ENCODE assay signal across 4 cellular contexts in genomic region chr15:20259559-20260190, GRCh38.
DNase-seq lines count a peak whose midpoint lies in the region; ATAC-seq, FAIRE-seq and TF ChIP-seq lines count a peak whose summit lies in the region.
"Not testable (repeated sequence)": the region's sequence is repeated elsewhere in the genome, so short reads cannot be mapped to it uniquely, and the experiment has no call there.

No MANE protein-coding gene starts in this region.

- H3K27me3 ChIP-seq in left ventricle myocardium inferior (ENCODE audit: low read depth), result peaks cover 32% of the 10 kb centered on the region

- H3K36me3 Mint-ChIP-seq in chondrocyte (ENCODE audit: low read depth); natural killer cell treated with Interleukin-12 subunit alpha and Interleukin-12 subunit beta and Interleukin-15 and Interleukin-18, amount 100 ng/mL, for 72 hours: not testable (repeated sequence)

- H3K4me3 ChIP-seq in left ventricle myocardium inferior; kidney (ENCODE audit: low read length in 2 of 2): not testable (repeated sequence)

- DNase-seq in chondrocyte (ENCODE audit: low spot score) (peak; percentile 84), left ventricle myocardium inferior (peak; percentile 7), kidney (peak; percentile 54)
- peak; percentile 38 for DNase-seq in natural killer cell treated with Interleukin-12 subunit alpha and Interleukin-12 subunit beta and Interleukin-15 and Interleukin-18, amount 100 ng/mL, for 72 hours (ENCODE audit: low spot score)

- TF ChIP-seq CTCF in chondrocyte (IDR thresholded peaks at IDR 0.05); left ventricle myocardium inferior (IDR thresholded peaks at IDR 0.05; ENCODE audit: borderline replicate concordance); kidney (IDR thresholded peaks at IDR 0.05; ENCODE audit: borderline replicate concordance, extremely low read depth, insufficient read depth): not testable (repeated sequence)

- not testable (repeated sequence) for ATAC-seq in natural killer cell treated with Interleukin-12 subunit alpha and Interleukin-12 subunit beta and Interleukin-15 and Interleukin-18, amount 100 ng/mL, for 72 hours

- not testable (repeated sequence) for H3K4me1 Mint-ChIP-seq in chondrocyte (ENCODE audit: low read depth); natural killer cell treated with Interleukin-12 subunit alpha and Interleukin-12 subunit beta and Interleukin-15 and Interleukin-18, amount 100 ng/mL, for 72 hours (ENCODE audit: low read depth in 2 of 2)

- H3K9me3 Mint-ChIP-seq in chondrocyte (ENCODE audit: low read depth), result peaks cover 26% of the 10 kb centered on the region
- H3K9me3 Mint-ChIP-seq in natural killer cell treated with Interleukin-12 subunit alpha and Interleukin-12 subunit beta and Interleukin-15 and Interleukin-18, amount 100 ng/mL, for 72 hours, result not testable (repeated sequence)

- H3K4me3 Mint-ChIP-seq in chondrocyte (ENCODE audit: unreplicated experiment); natural killer cell treated with Interleukin-12 subunit alpha and Interleukin-12 subunit beta and Interleukin-15 and Interleukin-18, amount 100 ng/mL, for 72 hours: not testable (repeated sequence)

- H3K27me3 Mint-ChIP-seq in chondrocyte (ENCODE audit: low read depth); natural killer cell treated with Interleukin-12 subunit alpha and Interleukin-12 subunit beta and Interleukin-15 and Interleukin-18, amount 100 ng/mL, for 72 hours: not testable (repeated sequence)

- not testable (repeated sequence) for H3K9ac ChIP-seq in kidney (ENCODE audit: low read length in 2 of 2)

- not testable (repeated sequence) for H3K4me1 ChIP-seq in left ventricle myocardium inferior; kidney (ENCODE audit: control insufficient read depth in 1 of 2, insufficient read depth in 1 of 2, low read depth in 1 of 2, low read length in 2 of 2)

- intact Hi-C loops in left ventricle myocardium inferior (cut with micrococcal nuclease); kidney (cut with DNase I): not testable (repeated sequence)

- not testable (repeated sequence) for H3K36me3 ChIP-seq in left ventricle myocardium inferior; kidney (ENCODE audit: control insufficient read depth in 1 of 2, insufficient read depth in 2 of 2, low read length in 2 of 2)

- H3K27ac Mint-ChIP-seq in chondrocyte (ENCODE audit: unreplicated experiment); natural killer cell treated with Interleukin-12 subunit alpha and Interleukin-12 subunit beta and Interleukin-15 and Interleukin-18, amount 100 ng/mL, for 72 hours: not testable (repeated sequence)

- not testable (repeated sequence) for FAIRE-seq in kidney (lab: Jason Lieb, UNC)

- not testable (repeated sequence) for H3K27ac ChIP-seq in left ventricle myocardium inferior (replicated peaks); kidney (ENCODE audit: low read depth in 2 of 2, low read length in 2 of 2)

- H3K9me3 ChIP-seq in left ventricle myocardium inferior (replicated peaks), result peaks cover 18% of the 10 kb centered on the region
- not testable (repeated sequence) for H3K9me3 ChIP-seq in kidney (ENCODE audit: control insufficient read depth in 1 of 2, low read length in 2 of 2)

Comparison
In these comparisons a context has a peak if more than half of its experiments do, and no peak if none do; other contexts are left out.
1. DNase-seq: peak in every context shown above with its lines; median percentile 84 in chondrocyte; 54 in kidney; 38 in natural killer cell treated with Interleukin-12 subunit alpha and Interleukin-12 subunit beta and Interleukin-15 and Interleukin-18, amount 100 ng/mL, for 72 hours; 7 in left ventricle myocardium inferior.